26 cellular contexts compared by ENCODE assay signal in the genomic region with DNA sequence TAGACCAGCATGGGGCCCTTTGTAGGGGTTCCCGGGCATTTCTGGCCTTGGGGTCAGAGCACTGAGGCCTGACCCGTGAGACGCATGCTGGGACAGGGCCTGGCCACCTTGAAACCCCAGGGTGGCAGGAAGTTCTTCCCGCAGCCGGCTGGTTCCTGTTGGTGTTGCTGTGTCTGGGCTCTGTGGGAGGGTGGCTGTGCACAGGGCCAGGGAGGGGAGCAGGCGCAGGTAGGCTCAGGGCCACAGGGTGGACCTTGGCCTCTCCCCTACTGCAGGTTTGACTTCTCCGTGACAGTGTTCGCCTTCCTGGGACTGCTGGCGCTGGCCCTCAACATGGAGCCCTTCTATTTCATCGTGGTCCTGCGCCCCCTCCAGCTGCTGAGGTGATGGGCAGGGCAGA.
"Had no signal": no experiment of that assay in that cellular context is flagged by ENCODE, and none has a peak within 500 bp of the region (broad histone marks: within the 10 kb centered on the region; RNA-seq: fewer than 3 reads in every experiment).

No MANE protein-coding gene starts in this region.

- H3K4me1 ChIP-seq: gastroesophageal sphincter, parathyroid adenoma, psoas muscle, vagina had no signal

- H3K4me3 ChIP-seq: gastroesophageal sphincter, psoas muscle, spleen, upper lobe of left lung, vagina had no signal

- H3K27ac ChIP-seq: gastroesophageal sphincter, parathyroid adenoma, psoas muscle, spleen, vagina had no signal

- H3K9me3 Mint-ChIP-seq: activated naive CD4-positive, alpha-beta T cell treated with anti-CD3 and anti-CD28 coated beads, Interleukin-2, amount 50 U/mL, for 24 hours; activated naive CD8-positive, alpha-beta T cell treated with anti-CD3 and anti-CD28 coated beads, Interleukin-2, amount 50 U/mL, for 24 hours; effector memory CD8-positive, alpha-beta T cell; mesothelial cell of epicardium; naive B cell; nephron progenitor cell; stimulated activated naive CD8-positive, alpha-beta T cell treated with anti-CD3 and anti-CD28 coated beads, Interleukin-15, Interleukin-2, amounts not matched to agents 100 ng/mL and 50 ng/mL, for 24 hours; T-helper 1 cell treated with Interleukin-12 subunit alpha and Interleukin-12 subunit beta and Interleukin-4 antibody, amounts not matched to agents 30 μg/mL and 1 μg/mL, for 36 hours had no signal

- H3K27ac Mint-ChIP-seq: activated naive CD8-positive, alpha-beta T cell treated with anti-CD3 and anti-CD28 coated beads, Interleukin-2, amount 50 U/mL, for 24 hours; effector memory CD8-positive, alpha-beta T cell; mesothelial cell of epicardium; stimulated activated naive CD8-positive, alpha-beta T cell treated with anti-CD3 and anti-CD28 coated beads, Interleukin-15, Interleukin-2, amounts not matched to agents 100 ng/mL and 50 ng/mL, for 24 hours; T-helper 1 cell treated with Interleukin-12 subunit alpha and Interleukin-12 subunit beta and Interleukin-4 antibody, amounts not matched to agents 30 μg/mL and 1 μg/mL, for 36 hours had no signal

- H2AFZ ChIP-seq: parathyroid adenoma had no signal

- ATAC-seq: activated naive CD8-positive, alpha-beta T cell treated with anti-CD3 and anti-CD28 coated beads, Interleukin-2, amount 50 U/mL, for 24 hours; effector memory CD8-positive, alpha-beta T cell; gastroesophageal sphincter; left colon had no signal

- H3K9ac ChIP-seq: parathyroid adenoma had no signal

- H3K9me3 ChIP-seq: gastroesophageal sphincter, psoas muscle, spleen, upper lobe of left lung, vagina had no signal

- H3K4me3 Mint-ChIP-seq: activated naive CD4-positive, alpha-beta T cell treated with anti-CD3 and anti-CD28 coated beads, Interleukin-2, amount 50 U/mL, for 24 hours; activated naive CD8-positive, alpha-beta T cell treated with anti-CD3 and anti-CD28 coated beads, Interleukin-2, amount 50 U/mL, for 24 hours; effector memory CD8-positive, alpha-beta T cell; mesothelial cell of epicardium; naive B cell; nephron progenitor cell; stimulated activated naive CD8-positive, alpha-beta T cell treated with anti-CD3 and anti-CD28 coated beads, Interleukin-15, Interleukin-2, amounts not matched to agents 100 ng/mL and 50 ng/mL, for 24 hours; T-helper 1 cell treated with Interleukin-12 subunit alpha and Interleukin-12 subunit beta and Interleukin-4 antibody, amounts not matched to agents 30 μg/mL and 1 μg/mL, for 36 hours had no signal

- H3K4me1 Mint-ChIP-seq: activated naive CD4-positive, alpha-beta T cell treated with anti-CD3 and anti-CD28 coated beads, Interleukin-2, amount 50 U/mL, for 24 hours; activated naive CD8-positive, alpha-beta T cell treated with anti-CD3 and anti-CD28 coated beads, Interleukin-2, amount 50 U/mL, for 24 hours; mesothelial cell of epicardium had no signal

- H3K79me2 ChIP-seq: parathyroid adenoma had no signal

- H3K27me3 Mint-ChIP-seq: activated naive CD4-positive, alpha-beta T cell treated with anti-CD3 and anti-CD28 coated beads, Interleukin-2, amount 50 U/mL, for 24 hours; activated naive CD8-positive, alpha-beta T cell treated with anti-CD3 and anti-CD28 coated beads, Interleukin-2, amount 50 U/mL, for 24 hours; effector memory CD8-positive, alpha-beta T cell; naive B cell; stimulated activated naive CD8-positive, alpha-beta T cell treated with anti-CD3 and anti-CD28 coated beads, Interleukin-15, Interleukin-2, amounts not matched to agents 100 ng/mL and 50 ng/mL, for 24 hours had no signal

- H3K27me3 ChIP-seq: gastroesophageal sphincter, spleen, upper lobe of left lung, vagina had no signal

- DNase-seq: activated CD4-positive, alpha-beta T cell treated with anti-CD3 and anti-CD28 coated beads for 1 hour; activated CD8-positive, alpha-beta memory T cell treated with anti-CD3 and anti-CD28 coated beads, Interleukin-2, amount 50 U/mL, for 4 hours; activated naive CD8-positive, alpha-beta T cell treated with anti-CD3 and anti-CD28 coated beads, Interleukin-2, amount 50 U/mL, for 24 hours; activated T-cell treated with anti-CD3 and anti-CD28 coated beads, Interleukin-2, amount 50 U/mL, for 1 hour; amygdala; caudate nucleus; cortex of kidney; effector memory CD8-positive, alpha-beta T cell; head of caudate nucleus; hippocampal formation; left colon; naive B cell; nucleus accumbens; spleen; SW 1271; T-helper 9 cell; upper lobe of left lung had no signal
